ENCODE assay signal across 18 cellular contexts in genomic region chr15:52238149-52238548, GRCh38. TPM values are rescaled to one million over a fixed set of nuclear protein-coding genes. Genes with fewer than 3 reads are reported as not detected.
DNase-seq lines count a peak whose midpoint lies in the region; ATAC-seq and TF ChIP-seq lines count a peak whose summit lies in the region.
"Had no signal": no experiment of that assay in that cellular context is flagged by ENCODE, and none has a peak within 500 bp of the region (broad histone marks: within the 10 kb centered on the region; RNA-seq: fewer than 3 reads in every experiment).

No MANE protein-coding gene starts in this region.

- no peaks in the 10 kb centered on the region for H3K36me3 Mint-ChIP-seq in activated B cell treated with CpG ODN at 0.5 μM for 24 hours (ENCODE audit: low read depth)
- H3K36me3 Mint-ChIP-seq in memory B cell: peaks cover 1% of the 10 kb centered on the region
- no peaks in the 10 kb centered on the region for H3K36me3 Mint-ChIP-seq in neural crest cell (ENCODE audit: low read depth)
- H3K36me3 Mint-ChIP-seq: CD8-positive, alpha-beta T cell had no signal

- intact Hi-C loops in heart left ventricle (cut with DNase I) (no loop called here), cardiac septum (cut with DNase I) (no loop called here), activated B cell treated with CpG ODN at 0.5 μM for 24 hours (cut with micrococcal nuclease) (no loop called here)

- H3K27ac Mint-ChIP-seq in activated B cell treated with CpG ODN at 0.5 μM for 24 hours (peak overlapping the region; percentile 99), memory B cell (peak overlapping the region; percentile 92), neural crest cell (ENCODE audit: unreplicated experiment) (peak overlapping the region; percentile 35)
- H3K27ac Mint-ChIP-seq: CD8-positive, alpha-beta T cell; HFFc6 had no signal

- 51 to 76% (median 67%) methylated on average over 3 of the region's 3 CpGs for WGBS in heart left ventricle, 4 donors

- peaks cover 0 to 8% (median 0%) of the 10 kb centered on the region in 9 donors for H3K36me3 ChIP-seq in heart left ventricle
- H3K36me3 ChIP-seq: HAP-1 had no signal

- POLR2A ChIA-PET in activated B cell treated with CpG ODN at 0.5 μM for 24 hours (lab: Charles Lee): interaction anchor here (1.0 to 13.2 kb wide), 3 partner anchors 8 to 58 kb away, joined by 3 to 297 read pairs (median 4); no protein-coding TSS in a partner anchor

- H3K9me3 ChIP-seq in heart left ventricle: no peaks in the 10 kb centered on the region
- H3K9me3 ChIP-seq: BLaER1, Caco-2, HAP-1 had no signal

- CTCF ChIA-PET in activated B cell treated with CpG ODN at 0.5 μM for 24 hours (lab: Charles Lee): interaction anchor here (0.8 to 2.5 kb wide), 2 partner anchors 17 to 19 kb away, joined by 3 to 10 read pairs; no protein-coding TSS in a partner anchor

- H3K4me3 Mint-ChIP-seq in activated B cell treated with CpG ODN at 0.5 μM for 24 hours (no peak overlapping the region), memory B cell (no peak overlapping the region), neural crest cell (no peak overlapping the region)
- H3K4me3 Mint-ChIP-seq: CD4-positive, CD25-positive, alpha-beta regulatory T cell; CD8-positive, alpha-beta T cell; HFFc6 had no signal

- peak; percentile 48 to 66 (median 54) for ATAC-seq in heart left ventricle
- no peak for ATAC-seq in activated B cell treated with CpG ODN at 0.5 μM for 24 hours (ENCODE audit: low read depth)
- no peak for ATAC-seq in memory B cell (ENCODE audit: low read depth)
- no peak for ATAC-seq in GM21528 (IDR thresholded peaks at IDR 0.05; ENCODE audit: low FRiP score, unreplicated experiment)
- ATAC-seq: CD8-positive, alpha-beta T cell had no signal

- H3K27me3 Mint-ChIP-seq in activated B cell treated with CpG ODN at 0.5 μM for 24 hours (no peaks in the 10 kb centered on the region), memory B cell (no peaks in the 10 kb centered on the region), neural crest cell (ENCODE audit: low read depth) (no peaks in the 10 kb centered on the region)
- H3K27me3 Mint-ChIP-seq: CD4-positive, CD25-positive, alpha-beta regulatory T cell had no signal

- H3K9me3 Mint-ChIP-seq in activated B cell treated with CpG ODN at 0.5 μM for 24 hours: no peaks in the 10 kb centered on the region
- no peaks in the 10 kb centered on the region for H3K9me3 Mint-ChIP-seq in memory B cell
- no peaks in the 10 kb centered on the region for H3K9me3 Mint-ChIP-seq in neural crest cell
- H3K9me3 Mint-ChIP-seq: CD4-positive, CD25-positive, alpha-beta regulatory T cell; CD8-positive, alpha-beta T cell; HFFc6 had no signal

- H3K4me3 ChIP-seq in heart left ventricle: no peak overlapping the region
- no peak overlapping the region for H3K4me3 ChIP-seq in coronary artery
- H3K4me3 ChIP-seq: BLaER1, HAP-1 had no signal

- DNase-seq in heart left ventricle (no peak), cardiac septum (ENCODE audit: low spot score) (no peak), activated B cell treated with CpG ODN at 0.5 μM for 24 hours (no peak), memory B cell (ENCODE audit: low spot score in 2 of 2) (no peak), neural crest cell (ENCODE audit: low read depth, low spot score) (no peak), coronary artery (ENCODE audit: low spot score) (no peak)
- no peak for DNase-seq in stimulated activated CD4-positive, alpha-beta T cell treated with anti-CD3 and anti-CD28 coated beads, Interleukin-2, amount 100 ng/mL, for 48 hours
- DNase-seq: Caco-2; CD4-positive, CD25-positive, alpha-beta regulatory T cell; CD8-positive, alpha-beta T cell; DMS153; DND-41; GOT3; HFFc6 had no signal

- no peak for TF ChIP-seq POLR2A in heart left ventricle (IDR thresholded peaks at IDR 0.05)

- no peak for TF ChIP-seq CTCF in heart left ventricle (IDR thresholded peaks at IDR 0.05)
- no peak for TF ChIP-seq CTCF in activated B cell treated with CpG ODN at 0.5 μM for 24 hours (IDR thresholded peaks at IDR 0.05)
- TF ChIP-seq CTCF in neural crest cell (conservative IDR thresholded peaks at IDR 0.05): no peak
- no peak for TF ChIP-seq CTCF in coronary artery (IDR thresholded peaks at IDR 0.05)

- H3K4me1 Mint-ChIP-seq in activated B cell treated with CpG ODN at 0.5 μM for 24 hours (peaks cover 60% of the 10 kb centered on the region), memory B cell (peaks cover 37% of the 10 kb centered on the region), neural crest cell (peaks cover 5% of the 10 kb centered on the region)

- H3K27ac ChIP-seq in heart left ventricle (no peak overlapping the region), coronary artery (no peak overlapping the region)
- H3K27ac ChIP-seq: BLaER1, C4-2B had no signal

- H3K27me3 ChIP-seq in heart left ventricle: no peaks in the 10 kb centered on the region
- H3K27me3 ChIP-seq: BLaER1 had no signal

- peaks cover 0 to 6% (median 0%) of the 10 kb centered on the region in 12 donors for H3K4me1 ChIP-seq in heart left ventricle
- H3K4me1 ChIP-seq: Caco-2, HAP-1 had no signal

RNA-seq across cellular contexts. Expression of gene GNB5, which starts 47.0 kb away (rescaled TPM):
- total RNA-seq in heart left ventricle (10 to 100 TPM in 5 of 9 donors, 1 to 10 TPM in 4; 5.3 to 12.4 (median 10.8) TPM), cardiac septum (9.7 TPM), activated B cell treated with CpG ODN at 0.5 μM for 24 hours (57.4 and 64.2 TPM in 2 replicates), neural crest cell (15.8 and 16.7 TPM in 2 replicates)
- 1 to 10 TPM; 4.2 to 6.4 TPM for polyA plus RNA-seq in heart left ventricle

RNA-seq across cellular contexts. Expression of gene MYO5C, which starts 57.5 kb away (rescaled TPM):
- total RNA-seq in heart left ventricle (1 to 10 TPM; 1.0 to 7.2 (median 3.4) TPM), cardiac septum (2.0 TPM), activated B cell treated with CpG ODN at 0.5 μM for 24 hours (2.4 and 3.3 TPM in 2 replicates), neural crest cell (7.7 and 7.8 TPM in 2 replicates)
- under 1 TPM; 0.89 to 0.95 TPM for polyA plus RNA-seq in heart left ventricle

Comparison
In these comparisons a context has a peak if more than half of its experiments do, and no peak if none do; other contexts are left out.
1. ATAC-seq: peak in heart left ventricle (4 of 4); none in activated B cell treated with CpG ODN at 0.5 μM for 24 hours (single experiment), memory B cell (single experiment) and GM21528 (single experiment).
2. H3K27ac Mint-ChIP-seq: peak in every context shown above with its lines; median percentile 99 in activated B cell treated with CpG ODN at 0.5 μM for 24 hours; 92 in memory B cell; 35 in neural crest cell.